3 cellular contexts compared by ENCODE assay signal in the genomic region with DNA sequence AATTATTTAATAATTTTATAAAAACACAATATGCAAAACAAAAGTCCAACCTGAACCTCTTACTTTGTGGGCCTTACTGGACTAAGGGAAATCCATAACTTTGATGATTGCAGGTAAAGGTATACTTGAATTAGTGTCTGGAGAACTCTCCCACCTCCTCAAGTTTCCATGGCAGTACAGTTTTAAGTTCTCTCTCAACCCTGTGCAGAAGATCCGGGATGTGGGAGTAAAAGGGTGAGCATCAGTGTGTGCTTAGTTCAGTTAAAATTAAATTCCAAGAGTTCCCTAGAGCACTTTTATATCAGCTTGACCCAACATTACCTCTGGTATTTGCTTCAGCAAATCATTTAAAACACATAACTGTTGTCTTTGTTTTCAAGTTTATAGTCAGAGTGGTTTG. TPM values are rescaled to one million over a fixed set of nuclear protein-coding genes. Genes with fewer than 3 reads are reported as not detected.
"Had no signal": no experiment of that assay in that cellular context is flagged by ENCODE, and none has a peak within 500 bp of the region (broad histone marks: within the 10 kb centered on the region; RNA-seq: fewer than 3 reads in every experiment).

No MANE protein-coding gene starts in this region.

- DNase-seq: GDM1, GF-D8 had no signal

RNA-seq across cellular contexts. Expression of gene RIMS1, which starts 47.5 kb away (rescaled TPM):
- total RNA-seq: G401 had no signal
